Comparison of ENCODE assay signal across 20 cellular contexts in genomic region chr13:112705286-112705685, GRCh38. TPM values are rescaled to one million over a fixed set of nuclear protein-coding genes. Genes with fewer than 3 reads are reported as not detected.
DNase-seq lines count a peak whose midpoint lies in the region; TF ChIP-seq lines count a peak whose summit lies in the region.
"Had no signal": no experiment of that assay in that cellular context is flagged by ENCODE, and none has a peak within 500 bp of the region (broad histone marks: within the 10 kb centered on the region; RNA-seq: fewer than 3 reads in every experiment).

No MANE protein-coding gene starts in this region.

- peak in 2 of 3 donors; percentile 24 to 41 for DNase-seq in Peyer's patch
- DNase-seq in mesothelial cell of epicardium (ENCODE audit: low spot score in 2 of 2, unreplicated experiment in 2 of 2), result no peak
- no peak for DNase-seq in 8988T
- DNase-seq in stimulated activated CD4-positive, alpha-beta T cell treated with anti-CD3 and anti-CD28 coated beads, Interleukin-4, amount 100 ng/mL, for 1 hour, result no peak
- no peak for DNase-seq in activated T-cell treated with anti-CD3 and anti-CD28 coated beads, Interleukin-2, amount 50 U/mL, for 1 hour
- DNase-seq: activated naive CD4-positive, alpha-beta T cell; brain microvascular endothelial cell; DMS79 treated with DMSO at 0.1 percent for 48 hours; effector CD8-positive, alpha-beta T cell; foreskin keratinocyte; hippocampal formation; immature natural killer cell; NCI-H2171 treated with DMSO at 0.1 percent for 48 hours; NCI-H524 treated with DMSO at 0.1 percent for 48 hours; stimulated activated naive CD8-positive, alpha-beta T cell treated with anti-CD3 and anti-CD28 coated beads, Interleukin-15, amount 100 ng/mL, for 72 hours; T-helper 1 cell had no signal

- H3K9me3 ChIP-seq in BLaER1 (peaks cover 4% of the 10 kb centered on the region; the same call in 1 of the 2 replicates), Peyer's patch (no peaks in the 10 kb centered on the region), skeletal muscle tissue (ENCODE audit: control insufficient read depth in 3 of 3, low read length in 3 of 3) (no peaks in the 10 kb centered on the region)
- H3K9me3 ChIP-seq: HAP-1 had no signal

- H3K27me3 ChIP-seq in BLaER1, result no peaks in the 10 kb centered on the region
- no peaks in the 10 kb centered on the region for H3K27me3 ChIP-seq in Peyer's patch
- no peaks in the 10 kb centered on the region for H3K27me3 ChIP-seq in skeletal muscle tissue (ENCODE audit: control insufficient read depth in 3 of 3, insufficient read depth in 3 of 3, low read length in 3 of 3)
- H3K27me3 ChIP-seq: brain microvascular endothelial cell, foreskin keratinocyte had no signal

- peaks cover 59% of the 10 kb centered on the region for H3K4me1 ChIP-seq in BLaER1
- no peaks in the 10 kb centered on the region for H3K4me1 ChIP-seq in Peyer's patch
- H3K4me1 ChIP-seq in skeletal muscle tissue (ENCODE audit: control insufficient read depth in 3 of 3, insufficient read depth in 3 of 3, low read length in 3 of 3), result peaks cover 4 to 10% (median 6%) of the 10 kb centered on the region in 3 donors
- H3K4me1 ChIP-seq: foreskin keratinocyte, HAP-1 had no signal

- no peaks in the 10 kb centered on the region for H3K9me3 Mint-ChIP-seq in mesothelial cell of epicardium
- H3K9me3 Mint-ChIP-seq: immature natural killer cell; stimulated activated naive CD8-positive, alpha-beta T cell treated with anti-CD3 and anti-CD28 coated beads, Interleukin-15, amount 100 ng/mL, for 72 hours had no signal

- H3K4me3 ChIP-seq in BLaER1, result no peak overlapping the region
- H3K4me3 ChIP-seq in Peyer's patch, result no peak overlapping the region
- peak overlapping the region in 1 of 3 donors; percentile 14 for H3K4me3 ChIP-seq in skeletal muscle tissue (ENCODE audit: low read length in 3 of 3)
- H3K4me3 ChIP-seq: HAP-1 had no signal

- H3K9ac ChIP-seq in BLaER1 (no peak overlapping the region), skeletal muscle tissue (ENCODE audit: low read depth in 1 of 3, low read length in 3 of 3) (no peak overlapping the region)

- no peaks in the 10 kb centered on the region for H3K36me3 Mint-ChIP-seq in mesothelial cell of epicardium

- H3K36me3 ChIP-seq in BLaER1 (peaks cover 29% of the 10 kb centered on the region), Peyer's patch (no peaks in the 10 kb centered on the region), skeletal muscle tissue (ENCODE audit: control insufficient read depth in 3 of 3, insufficient read depth in 3 of 3, low read length in 3 of 3) (no peaks in the 10 kb centered on the region)
- H3K36me3 ChIP-seq: brain microvascular endothelial cell, HAP-1 had no signal

- H3K27ac ChIP-seq in BLaER1, result no peak overlapping the region
- no peak overlapping the region for H3K27ac ChIP-seq in Peyer's patch
- peak overlapping the region; percentile 64 for H3K27ac ChIP-seq in skeletal muscle tissue (ENCODE audit: low read depth, low read length)
- H3K27ac ChIP-seq: brain microvascular endothelial cell, C4-2B, foreskin keratinocyte had no signal

- H3K4me1 Mint-ChIP-seq in mesothelial cell of epicardium, result peaks cover 57% of the 10 kb centered on the region

- peak overlapping the region; percentile 77; the same call in 1 of the 2 replicates for H3K4me2 ChIP-seq in BLaER1

- peak overlapping the region; percentile 40 for H3K27ac Mint-ChIP-seq in mesothelial cell of epicardium
- H3K27ac Mint-ChIP-seq: stimulated activated naive CD8-positive, alpha-beta T cell treated with anti-CD3 and anti-CD28 coated beads, Interleukin-15, amount 100 ng/mL, for 72 hours had no signal

- H4K20me1 ChIP-seq in BLaER1, result peaks cover 84% of the 10 kb centered on the region

- TF ChIP-seq CTCF in Peyer's patch (IDR thresholded peaks at IDR 0.05), result no peak
- TF ChIP-seq CTCF in mesothelial cell of epicardium (IDR thresholded peaks at IDR 0.05; ENCODE audit: unreplicated experiment), result no peak

- no peaks in the 10 kb centered on the region for H3K27me3 Mint-ChIP-seq in mesothelial cell of epicardium (ENCODE audit: low read depth)
- H3K27me3 Mint-ChIP-seq: stimulated activated naive CD8-positive, alpha-beta T cell treated with anti-CD3 and anti-CD28 coated beads, Interleukin-15, amount 100 ng/mL, for 72 hours had no signal

- H3K4me3 Mint-ChIP-seq in mesothelial cell of epicardium, result no peak overlapping the region
- H3K4me3 Mint-ChIP-seq: immature natural killer cell; stimulated activated naive CD8-positive, alpha-beta T cell treated with anti-CD3 and anti-CD28 coated beads, Interleukin-15, amount 100 ng/mL, for 72 hours had no signal

- no peak for TF ChIP-seq POLR2A in Peyer's patch (IDR thresholded peaks at IDR 0.05)

RNA-seq across cellular contexts. Expression of gene ATP11A, which starts 15.4 kb away (rescaled TPM):
- 10 to 100 TPM; 33.1 to 64.2 (median 53.7) TPM for total RNA-seq in Peyer's patch
- 107 to 114 TPM (median 112 TPM) in 3 replicates for total RNA-seq in mesothelial cell of epicardium
- 11.5 TPM for total RNA-seq in skeletal muscle tissue

Comparison
In these comparisons a context has a peak if more than half of its experiments do, and no peak if none do; other contexts are left out.
1. DNase-seq: peak in Peyer's patch (2 of 3); none in mesothelial cell of epicardium (0 of 2), 8988T (single experiment), stimulated activated CD4-positive, alpha-beta T cell treated with anti-CD3 and anti-CD28 coated beads, Interleukin-4, amount 100 ng/mL, for 1 hour (single experiment) and activated T-cell treated with anti-CD3 and anti-CD28 coated beads, Interleukin-2, amount 50 U/mL, for 1 hour (single experiment).